Comparison of ENCODE assay signal across 1 cellular context in the genomic region with DNA sequence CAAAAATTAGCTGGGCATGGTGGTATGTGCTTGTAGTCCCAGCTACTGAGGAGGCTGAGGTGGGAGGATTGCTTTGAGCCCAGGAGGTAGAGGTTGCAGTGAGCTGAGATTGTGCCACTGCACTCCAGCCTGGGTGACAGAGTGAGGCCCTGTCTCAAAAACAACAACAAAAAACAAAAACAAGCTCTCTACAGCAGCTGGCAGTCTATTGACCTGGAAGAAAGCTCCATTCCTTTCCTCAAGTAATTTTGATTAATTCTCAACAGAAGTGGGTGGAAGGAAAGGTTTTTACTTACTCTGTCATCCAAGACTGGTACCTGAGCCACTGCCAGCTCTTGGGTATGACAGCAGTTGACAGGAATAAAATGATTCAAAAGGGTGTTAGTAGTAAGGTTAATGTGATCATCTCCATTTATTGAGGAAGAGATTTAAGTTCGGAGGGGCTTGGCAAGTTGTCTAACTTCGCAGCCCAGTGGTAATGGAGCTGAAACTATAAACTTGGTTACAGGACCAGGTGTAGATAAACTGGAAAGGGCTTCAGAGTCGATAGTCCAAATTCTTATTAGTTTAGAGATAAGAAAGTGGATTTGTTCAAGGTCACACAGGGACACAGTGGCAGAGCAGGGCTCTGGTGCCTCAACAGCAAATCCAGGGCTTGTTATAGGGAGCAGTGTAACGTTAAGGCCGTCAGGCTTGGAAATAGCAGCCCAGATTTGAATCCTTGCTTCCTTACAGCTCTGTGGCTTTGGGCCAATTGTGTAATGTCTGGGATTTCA.
TF ChIP-seq lines count a peak whose summit lies in the region.

No MANE protein-coding gene starts in this region.

TF ChIP-seq in HepG2, 621 proteins besides CTCF, POLR2A, EP300 and RAD21 (continued from another document and continues in another):
- TF ChIP-seq, protein P1, sequence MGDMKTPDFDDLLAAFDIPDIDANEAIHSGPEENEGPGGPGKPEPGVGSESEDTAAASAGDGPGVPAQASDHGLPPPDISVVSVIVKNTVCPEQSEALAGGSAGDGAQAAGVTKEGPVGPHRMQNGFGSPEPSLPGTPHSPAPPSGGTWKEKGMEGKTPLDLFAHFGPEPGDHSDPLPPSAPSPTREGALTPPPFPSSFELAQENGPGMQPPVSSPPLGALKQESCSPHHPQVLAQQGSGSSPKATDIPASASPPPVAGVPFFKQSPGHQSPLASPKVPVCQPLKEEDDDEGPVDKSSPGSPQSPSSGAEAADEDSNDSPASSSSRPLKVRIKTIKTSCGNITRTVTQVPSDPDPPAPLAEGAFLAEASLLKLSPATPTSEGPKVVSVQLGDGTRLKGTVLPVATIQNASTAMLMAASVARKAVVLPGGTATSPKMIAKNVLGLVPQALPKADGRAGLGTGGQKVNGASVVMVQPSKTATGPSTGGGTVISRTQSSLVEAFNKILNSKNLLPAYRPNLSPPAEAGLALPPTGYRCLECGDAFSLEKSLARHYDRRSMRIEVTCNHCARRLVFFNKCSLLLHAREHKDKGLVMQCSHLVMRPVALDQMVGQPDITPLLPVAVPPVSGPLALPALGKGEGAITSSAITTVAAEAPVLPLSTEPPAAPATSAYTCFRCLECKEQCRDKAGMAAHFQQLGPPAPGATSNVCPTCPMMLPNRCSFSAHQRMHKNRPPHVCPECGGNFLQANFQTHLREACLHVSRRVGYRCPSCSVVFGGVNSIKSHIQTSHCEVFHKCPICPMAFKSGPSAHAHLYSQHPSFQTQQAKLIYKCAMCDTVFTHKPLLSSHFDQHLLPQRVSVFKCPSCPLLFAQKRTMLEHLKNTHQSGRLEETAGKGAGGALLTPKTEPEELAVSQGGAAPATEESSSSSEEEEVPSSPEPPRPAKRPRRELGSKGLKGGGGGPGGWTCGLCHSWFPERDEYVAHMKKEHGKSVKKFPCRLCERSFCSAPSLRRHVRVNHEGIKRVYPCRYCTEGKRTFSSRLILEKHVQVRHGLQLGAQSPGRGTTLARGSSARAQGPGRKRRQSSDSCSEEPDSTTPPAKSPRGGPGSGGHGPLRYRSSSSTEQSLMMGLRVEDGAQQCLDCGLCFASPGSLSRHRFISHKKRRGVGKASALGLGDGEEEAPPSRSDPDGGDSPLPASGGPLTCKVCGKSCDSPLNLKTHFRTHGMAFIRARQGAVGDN (CRISPR knock-in tag; IDR thresholded peaks at IDR 0.05): no peak
- TF ChIP-seq ZSCAN31 (CRISPR knock-in tag; IDR thresholded peaks at IDR 0.05; ENCODE audit: low read depth) (no peak), NONO (IDR thresholded peaks at IDR 0.05) (no peak), NONO (CRISPR knock-in tag; conservative IDR thresholded peaks at IDR 0.05) (0 out of 2 replicates have a peak, but pooled peaks have one; percentile 18), ZNF629 (CRISPR knock-in tag; conservative IDR thresholded peaks at IDR 0.05) (peak; percentile 19; the same call in 1 of the 2 replicates), CREM (IDR thresholded peaks at IDR 0.05) (peak; percentile 45; the same call in 1 of the 2 replicates), CREM (CRISPR knock-in tag; IDR thresholded peaks at IDR 0.05) (no peak), MED1 (CRISPR knock-in tag; IDR thresholded peaks at IDR 0.05) (peak; percentile 76), ZNF563 (CRISPR knock-in tag; IDR thresholded peaks at IDR 0.05) (no peak), SALL1 (CRISPR knock-in tag; IDR thresholded peaks at IDR 0.05) (peak; percentile 66), RXRA (CRISPR knock-in tag; IDR thresholded peaks at IDR 0.05) (peak; percentile 35; the same call in 1 of the 2 replicates), JUN (CRISPR knock-in tag; IDR thresholded peaks at IDR 0.05) (no peak), RNF2 (conservative IDR thresholded peaks at IDR 0.05; ENCODE audit: low read depth) (no peak), U2AF1 (optimal IDR thresholded peaks at IDR 0.05; ENCODE audit: low read depth, low read length) (no peak), ETV6 (CRISPR knock-in tag; conservative IDR thresholded peaks at IDR 0.05) (no peak), ARNTL (CRISPR knock-in tag; IDR thresholded peaks at IDR 0.05) (0 out of 2 replicates have a peak, but pooled peaks have one; percentile 39), ZNF713 (CRISPR knock-in tag; IDR thresholded peaks at IDR 0.05) (no peak), GATA4 (IDR thresholded peaks at IDR 0.05; ENCODE audit: borderline replicate concordance, low read depth) (peak; percentile 56; the same call in 1 of the 2 replicates)
- TF ChIP-seq, protein P2, sequence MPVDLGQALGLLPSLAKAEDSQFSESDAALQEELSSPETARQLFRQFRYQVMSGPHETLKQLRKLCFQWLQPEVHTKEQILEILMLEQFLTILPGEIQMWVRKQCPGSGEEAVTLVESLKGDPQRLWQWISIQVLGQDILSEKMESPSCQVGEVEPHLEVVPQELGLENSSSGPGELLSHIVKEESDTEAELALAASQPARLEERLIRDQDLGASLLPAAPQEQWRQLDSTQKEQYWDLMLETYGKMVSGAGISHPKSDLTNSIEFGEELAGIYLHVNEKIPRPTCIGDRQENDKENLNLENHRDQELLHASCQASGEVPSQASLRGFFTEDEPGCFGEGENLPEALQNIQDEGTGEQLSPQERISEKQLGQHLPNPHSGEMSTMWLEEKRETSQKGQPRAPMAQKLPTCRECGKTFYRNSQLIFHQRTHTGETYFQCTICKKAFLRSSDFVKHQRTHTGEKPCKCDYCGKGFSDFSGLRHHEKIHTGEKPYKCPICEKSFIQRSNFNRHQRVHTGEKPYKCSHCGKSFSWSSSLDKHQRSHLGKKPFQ (CRISPR knock-in tag; IDR thresholded peaks at IDR 0.05; ENCODE audit: insufficient replicate concordance): peak; percentile 60
- TF ChIP-seq, protein P3, sequence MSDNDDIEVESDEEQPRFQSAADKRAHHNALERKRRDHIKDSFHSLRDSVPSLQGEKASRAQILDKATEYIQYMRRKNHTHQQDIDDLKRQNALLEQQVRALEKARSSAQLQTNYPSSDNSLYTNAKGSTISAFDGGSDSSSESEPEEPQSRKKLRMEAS (IDR thresholded peaks at IDR 0.05): no peak
- TF ChIP-seq, protein P4, sequence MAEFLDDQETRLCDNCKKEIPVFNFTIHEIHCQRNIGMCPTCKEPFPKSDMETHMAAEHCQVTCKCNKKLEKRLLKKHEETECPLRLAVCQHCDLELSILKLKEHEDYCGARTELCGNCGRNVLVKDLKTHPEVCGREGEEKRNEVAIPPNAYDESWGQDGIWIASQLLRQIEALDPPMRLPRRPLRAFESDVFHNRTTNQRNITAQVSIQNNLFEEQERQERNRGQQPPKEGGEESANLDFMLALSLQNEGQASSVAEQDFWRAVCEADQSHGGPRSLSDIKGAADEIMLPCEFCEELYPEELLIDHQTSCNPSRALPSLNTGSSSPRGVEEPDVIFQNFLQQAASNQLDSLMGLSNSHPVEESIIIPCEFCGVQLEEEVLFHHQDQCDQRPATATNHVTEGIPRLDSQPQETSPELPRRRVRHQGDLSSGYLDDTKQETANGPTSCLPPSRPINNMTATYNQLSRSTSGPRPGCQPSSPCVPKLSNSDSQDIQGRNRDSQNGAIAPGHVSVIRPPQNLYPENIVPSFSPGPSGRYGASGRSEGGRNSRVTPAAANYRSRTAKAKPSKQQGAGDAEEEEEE (CRISPR knock-in tag; IDR thresholded peaks at IDR 0.05; ENCODE audit: borderline replicate concordance): no peak
- TF ChIP-seq, protein P5, sequence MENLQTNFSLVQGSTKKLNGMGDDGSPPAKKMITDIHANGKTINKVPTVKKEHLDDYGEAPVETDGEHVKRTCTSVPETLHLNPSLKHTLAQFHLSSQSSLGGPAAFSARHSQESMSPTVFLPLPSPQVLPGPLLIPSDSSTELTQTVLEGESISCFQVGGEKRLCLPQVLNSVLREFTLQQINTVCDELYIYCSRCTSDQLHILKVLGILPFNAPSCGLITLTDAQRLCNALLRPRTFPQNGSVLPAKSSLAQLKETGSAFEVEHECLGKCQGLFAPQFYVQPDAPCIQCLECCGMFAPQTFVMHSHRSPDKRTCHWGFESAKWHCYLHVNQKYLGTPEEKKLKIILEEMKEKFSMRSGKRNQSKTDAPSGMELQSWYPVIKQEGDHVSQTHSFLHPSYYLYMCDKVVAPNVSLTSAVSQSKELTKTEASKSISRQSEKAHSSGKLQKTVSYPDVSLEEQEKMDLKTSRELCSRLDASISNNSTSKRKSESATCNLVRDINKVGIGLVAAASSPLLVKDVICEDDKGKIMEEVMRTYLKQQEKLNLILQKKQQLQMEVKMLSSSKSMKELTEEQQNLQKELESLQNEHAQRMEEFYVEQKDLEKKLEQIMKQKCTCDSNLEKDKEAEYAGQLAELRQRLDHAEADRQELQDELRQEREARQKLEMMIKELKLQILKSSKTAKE (CRISPR knock-in tag; IDR thresholded peaks at IDR 0.05; ENCODE audit: borderline replicate concordance): no peak
- TF ChIP-seq, protein P6, sequence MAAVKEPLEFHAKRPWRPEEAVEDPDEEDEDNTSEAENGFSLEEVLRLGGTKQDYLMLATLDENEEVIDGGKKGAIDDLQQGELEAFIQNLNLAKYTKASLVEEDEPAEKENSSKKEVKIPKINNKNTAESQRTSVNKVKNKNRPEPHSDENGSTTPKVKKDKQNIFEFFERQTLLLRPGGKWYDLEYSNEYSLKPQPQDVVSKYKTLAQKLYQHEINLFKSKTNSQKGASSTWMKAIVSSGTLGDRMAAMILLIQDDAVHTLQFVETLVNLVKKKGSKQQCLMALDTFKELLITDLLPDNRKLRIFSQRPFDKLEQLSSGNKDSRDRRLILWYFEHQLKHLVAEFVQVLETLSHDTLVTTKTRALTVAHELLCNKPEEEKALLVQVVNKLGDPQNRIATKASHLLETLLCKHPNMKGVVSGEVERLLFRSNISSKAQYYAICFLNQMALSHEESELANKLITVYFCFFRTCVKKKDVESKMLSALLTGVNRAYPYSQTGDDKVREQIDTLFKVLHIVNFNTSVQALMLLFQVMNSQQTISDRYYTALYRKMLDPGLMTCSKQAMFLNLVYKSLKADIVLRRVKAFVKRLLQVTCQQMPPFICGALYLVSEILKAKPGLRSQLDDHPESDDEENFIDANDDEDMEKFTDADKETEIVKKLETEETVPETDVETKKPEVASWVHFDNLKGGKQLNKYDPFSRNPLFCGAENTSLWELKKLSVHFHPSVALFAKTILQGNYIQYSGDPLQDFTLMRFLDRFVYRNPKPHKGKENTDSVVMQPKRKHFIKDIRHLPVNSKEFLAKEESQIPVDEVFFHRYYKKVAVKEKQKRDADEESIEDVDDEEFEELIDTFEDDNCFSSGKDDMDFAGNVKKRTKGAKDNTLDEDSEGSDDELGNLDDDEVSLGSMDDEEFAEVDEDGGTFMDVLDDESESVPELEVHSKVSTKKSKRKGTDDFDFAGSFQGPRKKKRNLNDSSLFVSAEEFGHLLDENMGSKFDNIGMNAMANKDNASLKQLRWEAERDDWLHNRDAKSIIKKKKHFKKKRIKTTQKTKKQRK (IDR thresholded peaks at IDR 0.05; ENCODE audit: low read length): no peak
- TF ChIP-seq, protein P7, sequence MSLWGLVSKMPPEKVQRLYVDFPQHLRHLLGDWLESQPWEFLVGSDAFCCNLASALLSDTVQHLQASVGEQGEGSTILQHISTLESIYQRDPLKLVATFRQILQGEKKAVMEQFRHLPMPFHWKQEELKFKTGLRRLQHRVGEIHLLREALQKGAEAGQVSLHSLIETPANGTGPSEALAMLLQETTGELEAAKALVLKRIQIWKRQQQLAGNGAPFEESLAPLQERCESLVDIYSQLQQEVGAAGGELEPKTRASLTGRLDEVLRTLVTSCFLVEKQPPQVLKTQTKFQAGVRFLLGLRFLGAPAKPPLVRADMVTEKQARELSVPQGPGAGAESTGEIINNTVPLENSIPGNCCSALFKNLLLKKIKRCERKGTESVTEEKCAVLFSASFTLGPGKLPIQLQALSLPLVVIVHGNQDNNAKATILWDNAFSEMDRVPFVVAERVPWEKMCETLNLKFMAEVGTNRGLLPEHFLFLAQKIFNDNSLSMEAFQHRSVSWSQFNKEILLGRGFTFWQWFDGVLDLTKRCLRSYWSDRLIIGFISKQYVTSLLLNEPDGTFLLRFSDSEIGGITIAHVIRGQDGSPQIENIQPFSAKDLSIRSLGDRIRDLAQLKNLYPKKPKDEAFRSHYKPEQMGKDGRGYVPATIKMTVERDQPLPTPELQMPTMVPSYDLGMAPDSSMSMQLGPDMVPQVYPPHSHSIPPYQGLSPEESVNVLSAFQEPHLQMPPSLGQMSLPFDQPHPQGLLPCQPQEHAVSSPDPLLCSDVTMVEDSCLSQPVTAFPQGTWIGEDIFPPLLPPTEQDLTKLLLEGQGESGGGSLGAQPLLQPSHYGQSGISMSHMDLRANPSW (CRISPR knock-in tag; IDR thresholded peaks at IDR 0.05; ENCODE audit: borderline replicate concordance): peak; percentile 56; the same call in 1 of the 2 replicates
